13 cellular contexts compared by ENCODE assay signal in the genomic region with DNA sequence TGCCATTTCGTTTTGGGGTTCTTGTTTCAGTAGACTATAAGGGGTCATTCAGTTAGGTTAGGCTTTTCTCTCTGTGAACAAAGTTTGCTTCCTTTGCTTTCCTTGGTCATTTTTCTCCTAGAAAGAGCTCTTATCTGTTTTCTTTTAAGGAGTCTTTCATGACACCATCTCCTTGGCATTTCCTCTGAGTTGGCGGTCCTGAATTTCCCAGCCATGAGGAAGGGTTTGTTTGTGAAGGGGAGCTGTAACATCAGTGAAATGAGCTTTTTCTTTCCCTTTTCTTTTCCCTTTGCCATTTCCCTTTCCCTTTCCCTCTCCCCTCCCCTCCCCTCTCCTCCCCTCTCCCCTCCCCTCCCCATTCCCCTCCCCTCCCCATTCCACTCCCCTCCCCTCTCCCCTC.
DNase-seq lines count a peak whose midpoint lies in the region; ATAC-seq, FAIRE-seq and TF ChIP-seq lines count a peak whose summit lies in the region.
"Had no signal": no experiment of that assay in that cellular context is flagged by ENCODE, and none has a peak within 500 bp of the region (broad histone marks: within the 10 kb centered on the region; RNA-seq: fewer than 3 reads in every experiment).

No MANE protein-coding gene starts in this region.

- POLR2A ChIA-PET in K562 (lab: Yijun Ruan, JAX) = no interaction called here

- TF ChIP-seq RAD21 in K562 (CRISPR knock-in tag; conservative IDR thresholded peaks at IDR 0.05 in 1 of 2, IDR thresholded peaks at IDR 0.05 in 1 of 2) = no peak

- H3K4me3 ChIP-seq in K562 = no peak overlapping the region
- no peak overlapping the region for H3K4me3 ChIP-seq in vagina
- H3K4me3 ChIP-seq: colonic mucosa had no signal

- no peaks in the 10 kb centered on the region for H3K36me3 ChIP-seq in K562 (ENCODE audit: control insufficient read depth, insufficient read depth, low read length)
- H3K36me3 ChIP-seq in vagina = no peaks in the 10 kb centered on the region
- H3K36me3 ChIP-seq: colonic mucosa had no signal

- H3K27me3 ChIP-seq in K562 (ENCODE audit: control insufficient read depth in 2 of 2, insufficient read depth in 2 of 2, low read length in 2 of 2) (no peaks in the 10 kb centered on the region), vagina (no peaks in the 10 kb centered on the region)
- H3K27me3 ChIP-seq: colonic mucosa had no signal

- no peak overlapping the region for H3K9ac ChIP-seq in K562 (ENCODE audit: insufficient read depth in 1 of 2, low read depth in 2 of 2, low read length in 2 of 2)

- in situ Hi-C loops in K562 (cut with MboI) = no loop called here

- FAIRE-seq in K562 (lab: Jason Lieb, UNC) = peak; percentile 75
- FAIRE-seq: A204.1 had no signal

- H2AFZ ChIP-seq in K562 (ENCODE audit: low read depth, low read length) = no peak overlapping the region

- H3K4me1 ChIP-seq in K562 (replicated peaks in 1 of 2; ENCODE audit: control insufficient read depth in 2 of 2, insufficient read depth in 2 of 2, low read length in 2 of 2) (peaks cover 13 to 15% of the 10 kb centered on the region in 2 experiments; a peak in 4 of 5 replicates), vagina (peaks cover 37% of the 10 kb centered on the region)
- H3K4me1 ChIP-seq: colonic mucosa had no signal

- H3K9me3 Mint-ChIP-seq in activated naive CD4-positive, alpha-beta T cell treated with anti-CD3 and anti-CD28 coated beads, Interleukin-2, amount 10 ng/mL, durations not matched to agents 7 days and 5 days = no peaks in the 10 kb centered on the region
- H3K9me3 Mint-ChIP-seq: activated CD4-positive, alpha-beta memory T cell treated with anti-CD3 and anti-CD28 coated beads for 36 hours; memory B cell had no signal

- H3K27ac Mint-ChIP-seq in activated naive CD4-positive, alpha-beta T cell treated with anti-CD3 and anti-CD28 coated beads, Interleukin-2, amount 10 ng/mL, durations not matched to agents 7 days and 5 days = peak overlapping the region; percentile 33
- H3K27ac Mint-ChIP-seq: activated CD4-positive, alpha-beta memory T cell treated with anti-CD3 and anti-CD28 coated beads for 36 hours had no signal

- no peak overlapping the region for H3K4me2 ChIP-seq in K562 (ENCODE audit: insufficient read depth, low read length)

- 0 out of 2 replicates have a peak, but pooled peaks cover 4% of the 10 kb centered on the region for H4K20me1 ChIP-seq in K562 (replicated peaks; ENCODE audit: control insufficient read depth, insufficient read depth, low read length)

- H3K9me1 ChIP-seq in K562 (ENCODE audit: control insufficient read depth, insufficient read depth, low read length) = no peaks in the 10 kb centered on the region

- TF ChIP-seq CTCF in K562 (IDR thresholded peaks at IDR 0.05 in 2 of 3, conservative IDR thresholded peaks at IDR 0.05 in 1 of 3; ENCODE audit: insufficient read depth in 2 of 3, low read depth in 1 of 3, low read length in 3 of 3) (no peak), vagina (IDR thresholded peaks at IDR 0.05) (no peak)

- no peak for ATAC-seq in K562

- TF ChIP-seq POLR2A in K562 (conservative IDR thresholded peaks at IDR 0.05) = no peak
- TF ChIP-seq POLR2A in vagina (IDR thresholded peaks at IDR 0.05) = no peak

- H3K27me3 Mint-ChIP-seq in activated naive CD4-positive, alpha-beta T cell treated with anti-CD3 and anti-CD28 coated beads, Interleukin-2, amount 10 ng/mL, durations not matched to agents 7 days and 5 days = no peaks in the 10 kb centered on the region
- H3K27me3 Mint-ChIP-seq: activated CD4-positive, alpha-beta memory T cell treated with anti-CD3 and anti-CD28 coated beads for 36 hours; memory B cell had no signal

- CTCF ChIA-PET in activated naive CD4-positive, alpha-beta T cell treated with anti-CD3 and anti-CD28 coated beads, Interleukin-2, amount 10 ng/mL, durations not matched to agents 7 days and 5 days (lab: Charles Lee) = no interaction called here
- CTCF ChIA-PET in K562 (lab: Yijun Ruan, JAX; ENCODE audit: low intra/inter-chr PET ratio) = no interaction called here

- BruUV-seq in K562 (replicated peaks; lab: Mats Ljungman, UMichigan) = no TSS peak

- no peak overlapping the region for H3K4me3 Mint-ChIP-seq in activated naive CD4-positive, alpha-beta T cell treated with anti-CD3 and anti-CD28 coated beads, Interleukin-2, amount 10 ng/mL, durations not matched to agents 7 days and 5 days
- H3K4me3 Mint-ChIP-seq: memory B cell had no signal

- no peak for DNase-seq in activated naive CD4-positive, alpha-beta T cell treated with anti-CD3 and anti-CD28 coated beads, Interleukin-2, amount 10 ng/mL, durations not matched to agents 7 days and 5 days
- no peak for DNase-seq in activated naive CD4-positive, alpha-beta T cell (lab: John Stamatoyannopoulos, UW)
- DNase-seq in K562 (ENCODE audit: extremely low read depth in 1 of 4, low spot score in 3 of 4) (peak in 1 of 4 experiments; percentile 27), hepatic stellate cell (ENCODE audit: low spot score) (peak; percentile 80), vagina (ENCODE audit: extremely low spot score in 2 of 2) (no peak), NCI-H510A treated with DMSO at 0.1 percent for 48 hours (lab: John Stamatoyannopoulos, UW) (no peak), middle frontal gyrus (ENCODE audit: extremely low spot score, low spot score) (no peak), Ammon's horn (ENCODE audit: low spot score) (no peak)
- DNase-seq: activated CD4-positive, alpha-beta memory T cell treated with anti-CD3 and anti-CD28 coated beads for 36 hours; colonic mucosa; stimulated activated CD4-positive, alpha-beta T cell treated with anti-CD3 and anti-CD28 coated beads, Interleukin-4, amount 100 ng/mL, for 24 hours had no signal

- peaks cover 14% of the 10 kb centered on the region for H3K36me3 Mint-ChIP-seq in activated naive CD4-positive, alpha-beta T cell treated with anti-CD3 and anti-CD28 coated beads, Interleukin-2, amount 10 ng/mL, durations not matched to agents 7 days and 5 days
- H3K36me3 Mint-ChIP-seq: activated CD4-positive, alpha-beta memory T cell treated with anti-CD3 and anti-CD28 coated beads for 36 hours had no signal

- TF ChIP-seq EP300 in K562 (IDR thresholded peaks at IDR 0.05; ENCODE audit: low read length) = no peak

- H3K9me3 ChIP-seq in K562 (replicated peaks; ENCODE audit: control insufficient read depth, insufficient read depth, low read depth, low read length) = no peaks in the 10 kb centered on the region; the same call in 1 of the 2 replicates
- no peaks in the 10 kb centered on the region for H3K9me3 ChIP-seq in vagina
- H3K9me3 ChIP-seq: colonic mucosa had no signal

- intact Hi-C loops in K562 (cut with micrococcal nuclease) (no loop called here), vagina (cut with DNase I) (no loop called here)

- H3K79me2 ChIP-seq in K562 (ENCODE audit: control insufficient read depth, insufficient read depth, low read length) = peaks cover 64% of the 10 kb centered on the region

- peaks cover 59% of the 10 kb centered on the region for H3K4me1 Mint-ChIP-seq in activated naive CD4-positive, alpha-beta T cell treated with anti-CD3 and anti-CD28 coated beads, Interleukin-2, amount 10 ng/mL, durations not matched to agents 7 days and 5 days

- WGBS in K562 (ENCODE audit: insufficient coverage, low coverage, missing lambda C conversion rate) = 14% methylated on average over 1 of the region's 2 CpGs

- 0 out of 3 replicates have a peak overlapping the region, but pooled peaks have one; percentile 44 for H3K27ac ChIP-seq in K562 (ENCODE audit: extremely low read depth, low read depth, low read length)
- peak overlapping the region; percentile 39 for H3K27ac ChIP-seq in vagina
- H3K27ac ChIP-seq: colonic mucosa had no signal

TF ChIP-seq in K562, 482 proteins besides CTCF, POLR2A, EP300 and RAD21 (continues in another document):
- TF ChIP-seq JUND (IDR thresholded peaks at IDR 0.05; ENCODE audit: borderline replicate concordance, low read depth, low read length) = peak; percentile 53; the same call in 1 of the 2 replicates
- peak; percentile 30; the same call in 1 of the 3 replicates for TF ChIP-seq JUND (tag; IDR thresholded peaks at IDR 0.05; ENCODE audit: borderline replicate concordance, low read depth, low read length)
- 0 out of 2 replicates have a peak, but pooled peaks have one; percentile 16 for TF ChIP-seq SMARCE1 (IDR thresholded peaks at IDR 0.05)
- TF ChIP-seq MCM2 (IDR thresholded peaks at IDR 0.05; ENCODE audit: low read depth) = no peak
- TF ChIP-seq EZH2 (IDR thresholded peaks at IDR 0.05; ENCODE audit: borderline replicate concordance, low read depth, low read length) = no peak
- TF ChIP-seq, protein P1, sequence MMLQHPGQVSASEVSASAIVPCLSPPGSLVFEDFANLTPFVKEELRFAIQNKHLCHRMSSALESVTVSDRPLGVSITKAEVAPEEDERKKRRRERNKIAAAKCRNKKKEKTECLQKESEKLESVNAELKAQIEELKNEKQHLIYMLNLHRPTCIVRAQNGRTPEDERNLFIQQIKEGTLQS (IDR thresholded peaks at IDR 0.05) = 0 out of 2 replicates have a peak, but pooled peaks have one; percentile 18
- TF ChIP-seq, protein P1 (CRISPR knock-in tag; conservative IDR thresholded peaks at IDR 0.05) = no peak
- no peak for TF ChIP-seq NFE2L1 (tag; IDR thresholded peaks at IDR 0.05; ENCODE audit: borderline replicate concordance, low read depth)
- TF ChIP-seq, protein P2, sequence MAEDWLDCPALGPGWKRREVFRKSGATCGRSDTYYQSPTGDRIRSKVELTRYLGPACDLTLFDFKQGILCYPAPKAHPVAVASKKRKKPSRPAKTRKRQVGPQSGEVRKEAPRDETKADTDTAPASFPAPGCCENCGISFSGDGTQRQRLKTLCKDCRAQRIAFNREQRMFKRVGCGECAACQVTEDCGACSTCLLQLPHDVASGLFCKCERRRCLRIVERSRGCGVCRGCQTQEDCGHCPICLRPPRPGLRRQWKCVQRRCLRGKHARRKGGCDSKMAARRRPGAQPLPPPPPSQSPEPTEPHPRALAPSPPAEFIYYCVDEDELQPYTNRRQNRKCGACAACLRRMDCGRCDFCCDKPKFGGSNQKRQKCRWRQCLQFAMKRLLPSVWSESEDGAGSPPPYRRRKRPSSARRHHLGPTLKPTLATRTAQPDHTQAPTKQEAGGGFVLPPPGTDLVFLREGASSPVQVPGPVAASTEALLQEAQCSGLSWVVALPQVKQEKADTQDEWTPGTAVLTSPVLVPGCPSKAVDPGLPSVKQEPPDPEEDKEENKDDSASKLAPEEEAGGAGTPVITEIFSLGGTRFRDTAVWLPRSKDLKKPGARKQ (CRISPR knock-in tag; IDR thresholded peaks at IDR 0.05) = no peak
- peak; percentile 52; the same call in 1 of the 2 replicates for TF ChIP-seq SMARCA4 (IDR thresholded peaks at IDR 0.05)
- no peak for TF ChIP-seq LEF1 (IDR thresholded peaks at IDR 0.05)
- TF ChIP-seq HNRNPK (IDR thresholded peaks at IDR 0.05; ENCODE audit: low read depth, low read length, poor library complexity, severe bottlenecking) = peak; percentile 73
- TF ChIP-seq FOSL1 (tag; conservative IDR thresholded peaks at IDR 0.05) = peak; percentile 52
- TF ChIP-seq PCBP1 (IDR thresholded peaks at IDR 0.05; ENCODE audit: low read depth, low read length, poor library complexity, severe bottlenecking) = peak; percentile 65
